ENCODE assay signal across 18 cellular contexts in the genomic region with DNA sequence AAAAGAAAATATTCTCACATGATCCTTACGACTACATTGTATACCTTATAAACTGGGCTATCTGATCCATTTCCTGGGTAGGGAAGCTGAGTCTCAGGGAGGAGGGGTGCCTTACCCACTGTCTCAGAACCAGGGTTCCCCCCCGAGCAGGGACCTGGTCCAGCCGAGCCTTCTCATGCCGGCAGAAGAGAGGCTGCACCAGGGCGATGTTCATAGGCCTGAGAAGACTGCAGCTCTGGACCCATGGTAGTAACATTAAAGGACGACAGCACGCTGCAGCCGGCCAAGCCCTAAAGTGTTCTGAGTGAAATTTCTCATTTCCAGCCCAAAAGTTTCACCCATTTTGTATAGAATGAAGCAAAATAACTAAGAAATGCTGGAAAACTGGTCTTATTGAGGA.
A peak's percentile ranks its signal among the peaks of the same experiment; 100 is the strongest.
DNase-seq lines count a peak whose midpoint lies in the region; ATAC-seq and TF ChIP-seq lines count a peak whose summit lies in the region.
"Had no signal": no experiment of that assay in that cellular context is flagged by ENCODE, and none has a peak within 500 bp of the region (broad histone marks: within the 10 kb centered on the region; RNA-seq: fewer than 3 reads in every experiment).

No MANE protein-coding gene starts in this region.

- H4K8ac ChIP-seq in IMR-90 (ENCODE audit: low read depth in 2 of 2, low read length in 2 of 2) (peak overlapping the region in 1 of 2 experiments; percentile 39; a peak in 1 of 4 replicates), neuronal stem cell (ENCODE audit: low read depth, low read length) (no peak overlapping the region)

- dilution Hi-C loops in IMR-90 (cut with HindIII; ENCODE audit: low sequenced_read_pairs, unreplicated experiment), result no loop called here

- H2AFZ ChIP-seq in IMR-90 (replicated peaks; ENCODE audit: low read length, poor library complexity) (no peak overlapping the region), neuronal stem cell (ENCODE audit: low read length) (no peak overlapping the region)
- H2AFZ ChIP-seq: GM23248 had no signal

- no peak overlapping the region for H2BK20ac ChIP-seq in IMR-90 (ENCODE audit: low read depth, low read length)

- H3K18ac ChIP-seq in IMR-90 (ENCODE audit: low read depth, low read length) (no peak overlapping the region), neuronal stem cell (ENCODE audit: low read length) (no peak overlapping the region)

- H3K4me1 ChIP-seq in IMR-90 (ENCODE audit: control insufficient read depth, insufficient read depth, low read length) (peaks cover 8% of the 10 kb centered on the region), neuronal stem cell (ENCODE audit: control insufficient read depth in 2 of 2, insufficient read depth in 1 of 2, low read depth in 1 of 2, low read length in 2 of 2) (peaks cover 4 to 9% of the 10 kb centered on the region in 2 donors), Caco-2 (no peaks in the 10 kb centered on the region)
- H3K4me1 ChIP-seq: A549, HAP-1 had no signal

- no peak overlapping the region for H3K56ac ChIP-seq in IMR-90 (ENCODE audit: extremely low read depth, insufficient read depth, low read length)

- H3K4me3 ChIP-seq in IMR-90 (ENCODE audit: insufficient read depth, low read depth, low read length), result no peak overlapping the region
- no peak overlapping the region for H3K4me3 ChIP-seq in neuronal stem cell (ENCODE audit: low read length in 2 of 2)
- no peak overlapping the region for H3K4me3 ChIP-seq in Caco-2 (ENCODE audit: low read depth, low read length)
- H3K4me3 ChIP-seq: A549, GM23248, HAP-1 had no signal

- H2AK5ac ChIP-seq in IMR-90 (ENCODE audit: low read depth, low read length), result peak overlapping the region; percentile 40; the same call in 1 of the 2 replicates
- no peak overlapping the region for H2AK5ac ChIP-seq in neuronal stem cell (ENCODE audit: low read depth, low read length)

- no peaks in the 10 kb centered on the region; the same call in 1 of the 2 replicates for H3K27me3 ChIP-seq in IMR-90 (ENCODE audit: control insufficient read depth, insufficient read depth, low read length)
- no peaks in the 10 kb centered on the region for H3K27me3 ChIP-seq in neuronal stem cell (ENCODE audit: control insufficient read depth in 3 of 3, insufficient read depth in 3 of 3, low read depth in 1 of 3, low read length in 3 of 3)
- no peaks in the 10 kb centered on the region for H3K27me3 ChIP-seq in Caco-2 (replicated peaks; ENCODE audit: control insufficient read depth, insufficient read depth, low read length)

- no CpG with 5 or more reads among the region's 8 CpGs for WGBS in IMR-90 (ENCODE audit: extremely low coverage in 2 of 2, insufficient read length in 1 of 2), 2 experiments
- WGBS in neuronal stem cell (ENCODE audit: extremely low coverage in 2 of 2, insufficient read length in 2 of 2, insufficient replicate concordance in 1 of 2), 2 donors, result no CpG with 5 or more reads among the region's 8 CpGs

- H3K4ac ChIP-seq in IMR-90 (ENCODE audit: low read depth, low read length) (0 out of 2 replicates have a peak overlapping the region, but pooled peaks have one; percentile 13), neuronal stem cell (ENCODE audit: low read length) (no peak overlapping the region)

- intact Hi-C loops in IMR-90 (cut with micrococcal nuclease), result no loop called here
- intact Hi-C loops in Caco-2 (cut with micrococcal nuclease; ENCODE audit: unreplicated experiment), result no loop called here

- H3K23ac ChIP-seq in IMR-90 (ENCODE audit: low read depth, low read length) (no peak overlapping the region), neuronal stem cell (ENCODE audit: low read depth, low read length, poor library complexity) (no peak overlapping the region)

- no peak overlapping the region for H2AK9ac ChIP-seq in IMR-90 (replicated peaks; ENCODE audit: low read depth, low read length, poor library complexity)

- no peak for DNase-seq in IMR-90
- peak; percentile 80 for DNase-seq in mesenteric fat pad (ENCODE audit: low spot score)
- DNase-seq in neuronal stem cell (ENCODE audit: low spot score), result no peak
- DNase-seq in type B pancreatic cell (ENCODE audit: extremely low spot score, unreplicated experiment), result no peak
- no peak for DNase-seq in UCSD-AML1 (lab: John Stamatoyannopoulos, UW; ENCODE audit: unreplicated experiment)
- no peak for DNase-seq in stimulated activated naive CD4-positive, alpha-beta T cell treated with Interleukin-2 at 50 U/mL for 16 hours (lab: John Stamatoyannopoulos, UW)
- no peak for DNase-seq in Caco-2
- DNase-seq: AML-193; CD4-positive, alpha-beta T cell; DMS153; DMS79; GDM1; GM23248 had no signal

- H3K36me3 ChIP-seq in IMR-90 (ENCODE audit: control insufficient read depth, insufficient read depth, low read length) (no peaks in the 10 kb centered on the region), neuronal stem cell (replicated peaks in 1 of 2; ENCODE audit: control insufficient read depth in 2 of 2, insufficient read depth in 2 of 2, low read length in 2 of 2) (no peaks in the 10 kb centered on the region), Caco-2 (ENCODE audit: control insufficient read depth, insufficient read depth, low read length) (no peaks in the 10 kb centered on the region)
- H3K36me3 ChIP-seq: HAP-1 had no signal

- H2BK12ac ChIP-seq in neuronal stem cell (ENCODE audit: low read length), result no peak overlapping the region

- H3K14ac ChIP-seq in IMR-90 (replicated peaks; ENCODE audit: low read depth, low read length) (no peak overlapping the region), neuronal stem cell (ENCODE audit: low read length) (no peak overlapping the region)

- H2BK120ac ChIP-seq in IMR-90 (ENCODE audit: low read depth, low read length) (peak overlapping the region; percentile 17; the same call in 1 of the 2 replicates), neuronal stem cell (ENCODE audit: low read depth, low read length) (no peak overlapping the region)

- H3K9ac ChIP-seq in IMR-90 (ENCODE audit: low read depth, low read length), result no peak overlapping the region
- no peak overlapping the region for H3K9ac ChIP-seq in neuronal stem cell (ENCODE audit: low read depth, low read length, poor library complexity)
- H3K9ac ChIP-seq: GM23248 had no signal

- no peak overlapping the region for H4K91ac ChIP-seq in IMR-90 (ENCODE audit: insufficient read depth, low read depth, low read length)
- H4K91ac ChIP-seq in neuronal stem cell (ENCODE audit: low read depth, low read length, poor library complexity), result no peak overlapping the region

- no peak overlapping the region for H4K5ac ChIP-seq in IMR-90 (ENCODE audit: low read depth, low read length)

- peaks cover 38% of the 10 kb centered on the region for H3K27me3 Mint-ChIP-seq in type B pancreatic cell
- no peaks in the 10 kb centered on the region for H3K27me3 Mint-ChIP-seq in Caco-2 (ENCODE audit: insufficient read depth, unreplicated experiment)

- CTCF ChIA-PET in IMR-90 (lab: Yijun Ruan, JAX), result no interaction called here
- CTCF ChIA-PET in Caco-2 (lab: Charles Lee), result no interaction called here

- no peak for TF ChIP-seq RAD21 in IMR-90 (IDR thresholded peaks at IDR 0.05; ENCODE audit: low read length)

- H2BK5ac ChIP-seq in IMR-90 (ENCODE audit: low read depth, low read length, poor library complexity, severe bottlenecking) (no peak overlapping the region), neuronal stem cell (ENCODE audit: low read length) (no peak overlapping the region)

- POLR2A ChIA-PET in IMR-90 (lab: Charles Lee; ENCODE audit: unreplicated experiment), result no interaction called here
- POLR2A ChIA-PET in Caco-2 (lab: Charles Lee), result no interaction called here

- no peak overlapping the region for H3K27ac Mint-ChIP-seq in type B pancreatic cell
- H3K27ac Mint-ChIP-seq in Caco-2 (ENCODE audit: unreplicated experiment), result no peak overlapping the region
- H3K27ac Mint-ChIP-seq: CD4-positive, alpha-beta T cell had no signal

- no peak for ATAC-seq in IMR-90 (ENCODE audit: low read depth)
- ATAC-seq: A549 had no signal

- H3K36me3 Mint-ChIP-seq in type B pancreatic cell (no peaks in the 10 kb centered on the region), Caco-2 (ENCODE audit: insufficient read depth, unreplicated experiment) (no peaks in the 10 kb centered on the region)

- H3K79me1 ChIP-seq in IMR-90 (ENCODE audit: low read depth in 1 of 2, low read length in 2 of 2) (no peaks in the 10 kb centered on the region), neuronal stem cell (ENCODE audit: low read depth, low read length) (no peaks in the 10 kb centered on the region)

- no peaks in the 10 kb centered on the region for H3K9me3 Mint-ChIP-seq in type B pancreatic cell
- H3K9me3 Mint-ChIP-seq in Caco-2 (ENCODE audit: unreplicated experiment), result no peaks in the 10 kb centered on the region
- H3K9me3 Mint-ChIP-seq: CD4-positive, alpha-beta T cell had no signal

- no peaks in the 10 kb centered on the region for H3K9me3 ChIP-seq in IMR-90 (ENCODE audit: control insufficient read depth, insufficient read depth, low read length)
- no peaks in the 10 kb centered on the region for H3K9me3 ChIP-seq in neuronal stem cell (replicated peaks in 1 of 2; ENCODE audit: control insufficient read depth in 2 of 2, insufficient read depth in 1 of 2, low read depth in 1 of 2, low read length in 2 of 2)
- H3K9me3 ChIP-seq in Caco-2, result no peaks in the 10 kb centered on the region
- H3K9me3 ChIP-seq: A549, HAP-1 had no signal

- in situ Hi-C loops in IMR-90 (cut with MboI; ENCODE audit: low sequenced_read_pairs), result no loop called here

- TF ChIP-seq POLR2A in IMR-90 (IDR thresholded peaks at IDR 0.05; ENCODE audit: low read depth, low read length), result no peak

- H3K4me3 Mint-ChIP-seq in type B pancreatic cell (peak overlapping the region; percentile 65), Caco-2 (ENCODE audit: unreplicated experiment) (no peak overlapping the region)
- H3K4me3 Mint-ChIP-seq: CD4-positive, alpha-beta T cell had no signal

- no peaks in the 10 kb centered on the region for H4K20me1 ChIP-seq in IMR-90 (ENCODE audit: insufficient read depth, low read length)

- no peak for TF ChIP-seq CTCF in IMR-90 (conservative IDR thresholded peaks at IDR 0.05; ENCODE audit: low read depth, low read length)
- TF ChIP-seq CTCF in type B pancreatic cell (conservative IDR thresholded peaks at IDR 0.05), result no peak
- TF ChIP-seq CTCF in Caco-2 (IDR thresholded peaks at IDR 0.05; ENCODE audit: insufficient read depth in 1 of 2, low read depth in 1 of 2, low read length in 1 of 2, severe bottlenecking in 1 of 2, unreplicated experiment in 1 of 2), result no peak

- H3K4me1 Mint-ChIP-seq in type B pancreatic cell (ENCODE audit: unreplicated experiment) (peaks cover 54% of the 10 kb centered on the region), Caco-2 (ENCODE audit: low read depth, unreplicated experiment) (peaks cover 17% of the 10 kb centered on the region)

- BruUV-seq in IMR-90 (replicated peaks; lab: Mats Ljungman, UMichigan), result no TSS peak
- BruUV-seq in Caco-2 (replicated peaks; lab: Mats Ljungman, UMichigan), result no TSS peak

- H3K4me2 ChIP-seq in IMR-90 (ENCODE audit: low read depth, low read length), result no peak overlapping the region
- H3K4me2 ChIP-seq in neuronal stem cell (ENCODE audit: insufficient read depth, low read length, poor library complexity, severe bottlenecking), result no peak overlapping the region
- H3K4me2 ChIP-seq: A549 had no signal

- peaks cover 3% of the 10 kb centered on the region; the same call in 1 of the 2 replicates for H3K9me1 ChIP-seq in IMR-90 (ENCODE audit: insufficient read depth, low read length)

- no peak overlapping the region; the same call in 2 of the 3 replicates for H2BK15ac ChIP-seq in IMR-90 (ENCODE audit: low read depth, low read length)
- H2BK15ac ChIP-seq in neuronal stem cell (ENCODE audit: low read length), result peak overlapping the region; percentile 63

- H3K27ac ChIP-seq in IMR-90 (ENCODE audit: insufficient read depth, low read length), result no peak overlapping the region
- no peak overlapping the region for H3K27ac ChIP-seq in neuronal stem cell (replicated peaks; ENCODE audit: low read length)
- H3K27ac ChIP-seq: 22Rv1, C4-2B, GM23248, HL-60 had no signal
